Comparison of ENCODE assay signal across 1 cellular context in the genomic region with DNA sequence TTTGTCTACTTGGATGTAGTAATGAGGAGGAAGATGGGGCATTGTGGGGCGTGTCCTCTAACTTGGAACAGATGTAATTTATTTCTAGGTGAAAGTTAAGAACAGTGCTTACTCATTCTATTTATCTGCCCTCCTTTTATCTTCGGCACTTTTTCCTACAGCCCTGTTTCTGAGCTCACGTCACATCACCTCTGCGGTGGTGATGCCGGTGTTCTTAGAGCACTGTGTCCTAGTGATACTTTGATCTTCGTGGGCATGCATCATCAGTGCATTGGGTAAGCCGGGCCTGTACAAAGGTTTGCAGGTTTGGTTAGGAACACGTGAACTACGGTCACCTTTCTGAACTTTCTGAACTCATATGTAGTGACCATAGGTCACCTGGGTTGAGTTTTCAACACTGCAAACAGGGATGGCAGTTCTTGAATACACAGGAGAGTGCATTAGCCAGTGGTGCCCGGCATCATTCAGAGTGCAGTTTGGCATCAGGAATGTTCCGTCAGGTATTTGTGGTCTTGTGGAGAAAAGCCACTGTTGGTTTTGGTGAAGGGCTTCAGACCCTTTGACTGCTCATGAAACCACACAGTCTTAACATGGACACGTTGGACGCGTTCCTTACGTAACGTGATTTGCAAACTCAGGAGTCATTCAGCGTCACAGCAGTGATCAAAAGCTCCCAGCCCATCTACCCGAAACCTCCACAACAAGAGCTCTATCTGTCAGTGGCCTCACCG.
TF ChIP-seq lines count a peak whose summit lies in the region.

No MANE protein-coding gene starts in this region.

TF ChIP-seq in HepG2, 621 proteins besides CTCF, POLR2A, EP300 and RAD21 (continued from another document and continues in another):
- peak; percentile 51; the same call in 1 of the 2 replicates for TF ChIP-seq GMEB1 (CRISPR knock-in tag; IDR thresholded peaks at IDR 0.05; ENCODE audit: borderline replicate concordance)
- peak; percentile 99 for TF ChIP-seq HNF4G (IDR thresholded peaks at IDR 0.05; ENCODE audit: borderline replicate concordance, low read depth, low read length)
- TF ChIP-seq HNF4G (CRISPR knock-in tag; IDR thresholded peaks at IDR 0.05; ENCODE audit: borderline replicate concordance, low read depth): peak; percentile 99
- TF ChIP-seq FOSL2 (CRISPR knock-in tag; IDR thresholded peaks at IDR 0.05): peak; percentile 98
- TF ChIP-seq HOXD1 (CRISPR knock-in tag; IDR thresholded peaks at IDR 0.05): peak; percentile 77; the same call in 1 of the 2 replicates
- no peak for TF ChIP-seq ZNF891 (CRISPR knock-in tag; IDR thresholded peaks at IDR 0.05)
- TF ChIP-seq ZFX (CRISPR knock-in tag; IDR thresholded peaks at IDR 0.05; ENCODE audit: low read depth): peak; percentile 74
- no peak for TF ChIP-seq PRMT3 (CRISPR knock-in tag; IDR thresholded peaks at IDR 0.05; ENCODE audit: borderline replicate concordance, low read depth)
- TF ChIP-seq, protein P1, sequence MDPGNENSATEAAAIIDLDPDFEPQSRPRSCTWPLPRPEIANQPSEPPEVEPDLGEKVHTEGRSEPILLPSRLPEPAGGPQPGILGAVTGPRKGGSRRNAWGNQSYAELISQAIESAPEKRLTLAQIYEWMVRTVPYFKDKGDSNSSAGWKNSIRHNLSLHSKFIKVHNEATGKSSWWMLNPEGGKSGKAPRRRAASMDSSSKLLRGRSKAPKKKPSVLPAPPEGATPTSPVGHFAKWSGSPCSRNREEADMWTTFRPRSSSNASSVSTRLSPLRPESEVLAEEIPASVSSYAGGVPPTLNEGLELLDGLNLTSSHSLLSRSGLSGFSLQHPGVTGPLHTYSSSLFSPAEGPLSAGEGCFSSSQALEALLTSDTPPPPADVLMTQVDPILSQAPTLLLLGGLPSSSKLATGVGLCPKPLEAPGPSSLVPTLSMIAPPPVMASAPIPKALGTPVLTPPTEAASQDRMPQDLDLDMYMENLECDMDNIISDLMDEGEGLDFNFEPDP (CRISPR knock-in tag; conservative IDR thresholded peaks at IDR 0.05): no peak
- TF ChIP-seq ZNF230 (CRISPR knock-in tag; IDR thresholded peaks at IDR 0.05): no peak
- TF ChIP-seq MYC (CRISPR knock-in tag; IDR thresholded peaks at IDR 0.05; ENCODE audit: borderline replicate concordance): peak; percentile 66; the same call in 1 of the 2 replicates
- TF ChIP-seq SOX13 (IDR thresholded peaks at IDR 0.05): peak; percentile 79
- peak in 1 of 2 experiments; percentile 94; a peak in 2 of 4 replicates for TF ChIP-seq SOX13 (CRISPR knock-in tag; conservative IDR thresholded peaks at IDR 0.05 in 1 of 2, IDR thresholded peaks at IDR 0.05 in 1 of 2)
- peak; percentile 90 for TF ChIP-seq CCDC6 (CRISPR knock-in tag; IDR thresholded peaks at IDR 0.05)
- TF ChIP-seq, protein P2, sequence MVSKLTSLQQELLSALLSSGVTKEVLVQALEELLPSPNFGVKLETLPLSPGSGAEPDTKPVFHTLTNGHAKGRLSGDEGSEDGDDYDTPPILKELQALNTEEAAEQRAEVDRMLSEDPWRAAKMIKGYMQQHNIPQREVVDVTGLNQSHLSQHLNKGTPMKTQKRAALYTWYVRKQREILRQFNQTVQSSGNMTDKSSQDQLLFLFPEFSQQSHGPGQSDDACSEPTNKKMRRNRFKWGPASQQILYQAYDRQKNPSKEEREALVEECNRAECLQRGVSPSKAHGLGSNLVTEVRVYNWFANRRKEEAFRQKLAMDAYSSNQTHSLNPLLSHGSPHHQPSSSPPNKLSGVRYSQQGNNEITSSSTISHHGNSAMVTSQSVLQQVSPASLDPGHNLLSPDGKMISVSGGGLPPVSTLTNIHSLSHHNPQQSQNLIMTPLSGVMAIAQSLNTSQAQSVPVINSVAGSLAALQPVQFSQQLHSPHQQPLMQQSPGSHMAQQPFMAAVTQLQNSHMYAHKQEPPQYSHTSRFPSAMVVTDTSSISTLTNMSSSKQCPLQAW (CRISPR knock-in tag; IDR thresholded peaks at IDR 0.05): peak; percentile 88
- peak; percentile 85; the same call in 1 of the 2 replicates for TF ChIP-seq FOXJ3 (CRISPR knock-in tag; IDR thresholded peaks at IDR 0.05; ENCODE audit: borderline replicate concordance)
- TF ChIP-seq ELF3 (CRISPR knock-in tag; IDR thresholded peaks at IDR 0.05): peak; percentile 87; the same call in 1 of the 2 replicates
- peak; percentile 34; the same call in 1 of the 2 replicates for TF ChIP-seq ELF1 (CRISPR knock-in tag; IDR thresholded peaks at IDR 0.05)
- peak; percentile 58; the same call in 1 of the 2 replicates for TF ChIP-seq SIX1 (CRISPR knock-in tag; IDR thresholded peaks at IDR 0.05; ENCODE audit: borderline replicate concordance)
- peak; percentile 95 for TF ChIP-seq ZNF609 (CRISPR knock-in tag; IDR thresholded peaks at IDR 0.05; ENCODE audit: borderline replicate concordance)
- peak; percentile 94; the same call in 1 of the 2 replicates for TF ChIP-seq ZBTB3 (CRISPR knock-in tag; IDR thresholded peaks at IDR 0.05; ENCODE audit: borderline replicate concordance, low read depth)
- no peak for TF ChIP-seq HNRNPLL (IDR thresholded peaks at IDR 0.05; ENCODE audit: low read depth, low read length, poor library complexity, severe bottlenecking)
- peak; percentile 98 for TF ChIP-seq ARNTL (CRISPR knock-in tag; IDR thresholded peaks at IDR 0.05)
- peak; percentile 84 for TF ChIP-seq MEF2D (CRISPR knock-in tag; IDR thresholded peaks at IDR 0.05)
- TF ChIP-seq, protein P3, sequence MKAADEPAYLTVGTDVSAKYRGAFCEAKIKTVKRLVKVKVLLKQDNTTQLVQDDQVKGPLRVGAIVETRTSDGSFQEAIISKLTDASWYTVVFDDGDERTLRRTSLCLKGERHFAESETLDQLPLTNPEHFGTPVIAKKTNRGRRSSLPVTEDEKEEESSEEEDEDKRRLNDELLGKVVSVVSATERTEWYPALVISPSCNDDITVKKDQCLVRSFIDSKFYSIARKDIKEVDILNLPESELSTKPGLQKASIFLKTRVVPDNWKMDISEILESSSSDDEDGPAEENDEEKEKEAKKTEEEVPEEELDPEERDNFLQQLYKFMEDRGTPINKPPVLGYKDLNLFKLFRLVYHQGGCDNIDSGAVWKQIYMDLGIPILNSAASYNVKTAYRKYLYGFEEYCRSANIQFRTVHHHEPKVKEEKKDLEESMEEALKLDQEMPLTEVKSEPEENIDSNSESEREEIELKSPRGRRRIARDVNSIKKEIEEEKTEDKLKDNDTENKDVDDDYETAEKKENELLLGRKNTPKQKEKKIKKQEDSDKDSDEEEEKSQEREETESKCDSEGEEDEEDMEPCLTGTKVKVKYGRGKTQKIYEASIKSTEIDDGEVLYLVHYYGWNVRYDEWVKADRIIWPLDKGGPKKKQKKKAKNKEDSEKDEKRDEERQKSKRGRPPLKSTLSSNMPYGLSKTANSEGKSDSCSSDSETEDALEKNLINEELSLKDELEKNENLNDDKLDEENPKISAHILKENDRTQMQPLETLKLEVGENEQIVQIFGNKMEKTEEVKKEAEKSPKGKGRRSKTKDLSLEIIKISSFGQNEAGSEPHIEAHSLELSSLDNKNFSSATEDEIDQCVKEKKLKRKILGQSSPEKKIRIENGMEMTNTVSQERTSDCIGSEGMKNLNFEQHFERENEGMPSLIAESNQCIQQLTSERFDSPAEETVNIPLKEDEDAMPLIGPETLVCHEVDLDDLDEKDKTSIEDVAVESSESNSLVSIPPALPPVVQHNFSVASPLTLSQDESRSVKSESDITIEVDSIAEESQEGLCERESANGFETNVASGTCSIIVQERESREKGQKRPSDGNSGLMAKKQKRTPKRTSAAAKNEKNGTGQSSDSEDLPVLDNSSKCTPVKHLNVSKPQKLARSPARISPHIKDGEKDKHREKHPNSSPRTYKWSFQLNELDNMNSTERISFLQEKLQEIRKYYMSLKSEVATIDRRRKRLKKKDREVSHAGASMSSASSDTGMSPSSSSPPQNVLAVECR (CRISPR knock-in tag; IDR thresholded peaks at IDR 0.05; ENCODE audit: borderline replicate concordance): peak; percentile 82; the same call in 1 of the 2 replicates
- peak; percentile 65; the same call in 1 of the 2 replicates for TF ChIP-seq ZNF232 (CRISPR knock-in tag; IDR thresholded peaks at IDR 0.05; ENCODE audit: borderline replicate concordance)
- peak; percentile 96 for TF ChIP-seq TFE3 (CRISPR knock-in tag; IDR thresholded peaks at IDR 0.05)
- no peak for TF ChIP-seq HES4 (CRISPR knock-in tag; IDR thresholded peaks at IDR 0.05; ENCODE audit: borderline replicate concordance)
- peak; percentile 97 for TF ChIP-seq NCOA2 (CRISPR knock-in tag; IDR thresholded peaks at IDR 0.05)
- no peak; the same call in 1 of the 2 replicates for TF ChIP-seq KMT2A (CRISPR knock-in tag; IDR thresholded peaks at IDR 0.05)
- TF ChIP-seq RBM22 (optimal IDR thresholded peaks at IDR 0.05; ENCODE audit: low read length): peak; percentile 33
- TF ChIP-seq, protein P4, sequence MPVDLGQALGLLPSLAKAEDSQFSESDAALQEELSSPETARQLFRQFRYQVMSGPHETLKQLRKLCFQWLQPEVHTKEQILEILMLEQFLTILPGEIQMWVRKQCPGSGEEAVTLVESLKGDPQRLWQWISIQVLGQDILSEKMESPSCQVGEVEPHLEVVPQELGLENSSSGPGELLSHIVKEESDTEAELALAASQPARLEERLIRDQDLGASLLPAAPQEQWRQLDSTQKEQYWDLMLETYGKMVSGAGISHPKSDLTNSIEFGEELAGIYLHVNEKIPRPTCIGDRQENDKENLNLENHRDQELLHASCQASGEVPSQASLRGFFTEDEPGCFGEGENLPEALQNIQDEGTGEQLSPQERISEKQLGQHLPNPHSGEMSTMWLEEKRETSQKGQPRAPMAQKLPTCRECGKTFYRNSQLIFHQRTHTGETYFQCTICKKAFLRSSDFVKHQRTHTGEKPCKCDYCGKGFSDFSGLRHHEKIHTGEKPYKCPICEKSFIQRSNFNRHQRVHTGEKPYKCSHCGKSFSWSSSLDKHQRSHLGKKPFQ (CRISPR knock-in tag; IDR thresholded peaks at IDR 0.05; ENCODE audit: insufficient replicate concordance): peak; percentile 84
- TF ChIP-seq ATF2 (CRISPR knock-in tag; IDR thresholded peaks at IDR 0.05): peak; percentile 93
